ENCODE assay signal across 29 cellular contexts in genomic region chr7:131867461-131867860, GRCh38.
"Had no signal": no experiment of that assay in that cellular context is flagged by ENCODE, and none has a peak within 500 bp of the region (broad histone marks: within the 10 kb centered on the region; RNA-seq: fewer than 3 reads in every experiment).

No MANE protein-coding gene starts in this region.

- H3K4me2 ChIP-seq: hepatocyte had no signal

- H3K27me3 Mint-ChIP-seq: dendritic cell treated with granulocyte-macrophage colony-stimulating factor and Interleukin-4, amounts not matched to agents 40 ng/mL and 50 ng/mL, for 4 days had no signal

- H2AFZ ChIP-seq: hepatocyte had no signal

- H3K27me3 ChIP-seq: colonic mucosa, gastrocnemius medialis, hepatocyte had no signal

- H3K36me3 ChIP-seq: colonic mucosa, esophagus muscularis mucosa, esophagus squamous epithelium, gastrocnemius medialis, gastroesophageal sphincter, heart left ventricle, heart right ventricle had no signal

- H3K4me3 Mint-ChIP-seq: dendritic cell treated with granulocyte-macrophage colony-stimulating factor and Interleukin-4, amounts not matched to agents 40 ng/mL and 50 ng/mL, for 4 days; effector memory CD8-positive, alpha-beta T cell had no signal

- H3K27ac ChIP-seq: colonic mucosa, coronary artery, dorsolateral prefrontal cortex, epithelial cell of prostate, esophagus muscularis mucosa, esophagus squamous epithelium, foreskin keratinocyte, gastrocnemius medialis, gastroesophageal sphincter, heart left ventricle, heart right ventricle, hepatocyte had no signal

- H3K9me3 Mint-ChIP-seq: dendritic cell treated with granulocyte-macrophage colony-stimulating factor and Interleukin-4, amounts not matched to agents 40 ng/mL and 50 ng/mL, for 4 days had no signal

- H3K27ac Mint-ChIP-seq: dendritic cell treated with granulocyte-macrophage colony-stimulating factor and Interleukin-4, amounts not matched to agents 40 ng/mL and 50 ng/mL, for 4 days; effector memory CD8-positive, alpha-beta T cell had no signal

- H3K4me1 ChIP-seq: colonic mucosa, esophagus squamous epithelium, foreskin keratinocyte, gastrocnemius medialis, heart left ventricle had no signal

- DNase-seq: colonic mucosa; cortex of kidney; dermis blood vessel endothelial cell; dorsolateral prefrontal cortex; effector CD4-positive, alpha-beta T cell; effector CD8-positive, alpha-beta T cell; effector memory CD4-positive, alpha-beta T cell; effector memory CD8-positive, alpha-beta T cell; erythroblast; esophagus squamous epithelium; foreskin fibroblast; foreskin melanocyte; gastrocnemius medialis; glutamatergic neuron; head of caudate nucleus; heart left ventricle; heart right ventricle had no signal

- ATAC-seq: effector memory CD8-positive, alpha-beta T cell; esophagus mucosa; gastrocnemius medialis; gastroesophageal sphincter; heart left ventricle; heart right ventricle had no signal

- H3K79me2 ChIP-seq: hepatocyte had no signal

- H3K9me3 ChIP-seq: colonic mucosa, esophagus muscularis mucosa, esophagus squamous epithelium, gastrocnemius medialis, gastroesophageal sphincter, heart left ventricle, heart right ventricle had no signal

- H3K4me3 ChIP-seq: colonic mucosa, coronary artery, dorsolateral prefrontal cortex, esophagus muscularis mucosa, esophagus squamous epithelium, gastrocnemius medialis, gastroesophageal sphincter, heart left ventricle, heart right ventricle, hepatocyte had no signal

- FAIRE-seq: colon, endometrium, endothelial cell of umbilical vein, frontal cortex had no signal
